ENCODE assay signal across 8 cellular contexts in genomic region chr1:85707990-85708825, GRCh38. TPM values are rescaled to one million over a fixed set of nuclear protein-coding genes. Genes with fewer than 3 reads are reported as not detected.
DNase-seq lines count a peak whose midpoint lies in the region; ATAC-seq and TF ChIP-seq lines count a peak whose summit lies in the region.

Gene ZNHIT6, minus strand, starts transcription at chr1:85708433. Its CDS starts 149 bp downstream, at chr1:85708284.

- TF ChIP-seq POLR2A in GM18505 (IDR thresholded peaks at IDR 0.05; ENCODE audit: borderline replicate concordance, extremely low read depth, insufficient read depth, insufficient read length): peak; percentile 83

- 1% methylated on average over 35 of the region's 35 CpGs for WGBS in aorta, 2 donors

- H3K36me3 ChIP-seq in rectal smooth muscle tissue (ENCODE audit: control insufficient read depth, insufficient read depth, low read length) (no peaks in the 10 kb centered on the region), aorta (ENCODE audit: control insufficient read depth in 1 of 2, insufficient read depth in 2 of 2, low read length in 1 of 2) (no peaks in the 10 kb centered on the region)

- intact Hi-C loops in T-helper 2 cell treated with Interferon-gamma antibody and Interleukin-4, amounts not matched to agents 100 ng/mL and 5 ng/mL, for 36 hours (cut with micrococcal nuclease): loop anchor here (1.0 to 10.0 kb wide), 7 partner anchors 86 to 1133 kb away; partner anchors contain the start of genes BCL10, CTBS, ODF2L and SSX2IP
- intact Hi-C loops in aorta (cut with DNase I): loop anchor here in 1 of 2 donors (10.0 kb wide), 1 partner anchor 177 kb away; no protein-coding TSS in a partner anchor

- ATAC-seq in GM18505 (IDR thresholded peaks at IDR 0.05; ENCODE audit: unreplicated experiment) (peak; percentile 90), HG02970 (IDR thresholded peaks at IDR 0.05; ENCODE audit: low FRiP score, unreplicated experiment) (peak; percentile 96), aorta (ENCODE audit: low FRiP score) (peak; percentile 97)

- in situ Hi-C loops in astrocyte of the cerebellum (cut with HindIII; ENCODE audit: low sequenced_read_pairs): loop anchor here (10.0 kb wide), 1 partner anchor 393 kb away; no protein-coding TSS in a partner anchor

- H3K4me1 ChIP-seq in rectal smooth muscle tissue (ENCODE audit: control insufficient read depth, insufficient read depth, low read length): peaks cover 6% of the 10 kb centered on the region
- no peaks in the 10 kb centered on the region for H3K4me1 ChIP-seq in aorta (ENCODE audit: control insufficient read depth in 1 of 2, insufficient read depth in 2 of 2, low read length in 2 of 2)

- no peaks in the 10 kb centered on the region for H3K27me3 ChIP-seq in rectal smooth muscle tissue (ENCODE audit: control insufficient read depth, insufficient read depth, low read length)
- no peaks in the 10 kb centered on the region for H3K27me3 ChIP-seq in aorta (ENCODE audit: control insufficient read depth in 1 of 2, insufficient read depth in 2 of 2, low read length in 1 of 2)

- peak; percentile 48 for TF ChIP-seq CTCF in astrocyte of the cerebellum (IDR thresholded peaks at IDR 0.05; ENCODE audit: low read depth, low read length, missing control alignments)

- H3K9ac ChIP-seq in rectal smooth muscle tissue (ENCODE audit: low read length): peak within 1 kb of the TSS; percentile 81

- H3K27ac ChIP-seq in rectal smooth muscle tissue (ENCODE audit: low read depth, low read length) (peak within 1 kb of the TSS; percentile 88), aorta (ENCODE audit: low read depth in 1 of 2, low read length in 2 of 2) (peak within 1 kb of the TSS in 1 of 2 donors; percentile 66)

- H3K4me3 ChIP-seq in astrocyte of the cerebellum (ENCODE audit: low read depth, low read length): peak within 1 kb of the TSS; percentile 87
- H3K4me3 ChIP-seq in rectal smooth muscle tissue (ENCODE audit: low read length): peak within 1 kb of the TSS; percentile 91
- H3K4me3 ChIP-seq in aorta (ENCODE audit: low read length in 2 of 2): peak within 1 kb of the TSS; percentile 83 to 97

- DNase-seq in NCI-H187 treated with DMSO at 0.1 percent for 48 hours (lab: John Stamatoyannopoulos, UW): peak; percentile 49
- peak; percentile 88 for DNase-seq in astrocyte of the cerebellum (ENCODE audit: low read depth)
- DNase-seq in hepatic stellate cell (ENCODE audit: low spot score): peak; percentile 82
- DNase-seq in aorta: peak; percentile 94 to 95

- H3K9me3 ChIP-seq in aorta (ENCODE audit: control insufficient read depth, low read length): no peaks in the 10 kb centered on the region

RNA-seq across cellular contexts. Expression of gene ZNHIT6, which starts in this region (rescaled TPM):
- total RNA-seq in T-helper 2 cell treated with Interferon-gamma antibody and Interleukin-4, amounts not matched to agents 100 ng/mL and 5 ng/mL, for 36 hours: 21.3 and 22.6 TPM in 2 replicates
- total RNA-seq in aorta: 10 to 100 TPM; 19.1 to 23.8 TPM
- 10 to 100 TPM; 12.6 to 12.8 TPM for polyA plus RNA-seq in aorta
